In the genomic region with DNA sequence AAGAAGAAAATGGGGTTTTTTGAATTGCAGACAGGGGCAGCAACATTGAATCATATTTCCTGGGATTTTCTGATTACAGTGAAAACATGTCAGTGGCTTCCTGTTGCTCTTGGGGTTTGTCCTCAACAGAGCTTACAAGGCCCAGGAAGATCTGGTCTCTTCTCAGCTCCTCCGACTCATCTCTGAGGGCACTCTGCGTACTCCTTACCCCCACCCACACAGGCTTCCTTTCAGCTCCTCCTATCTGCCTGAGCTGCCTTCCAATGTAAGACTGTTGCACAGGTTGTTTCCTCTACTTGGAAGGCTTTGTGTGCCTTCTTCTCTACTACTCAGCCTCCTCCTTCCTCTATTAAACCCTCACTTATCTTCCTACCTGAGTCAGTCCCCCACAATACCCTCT, we compare ENCODE assay signal across 1 cellular context.
TF ChIP-seq lines count a peak whose summit lies in the region.

No MANE protein-coding gene starts in this region.

TF ChIP-seq in GM23338, 12 proteins besides CTCF, POLR2A, EP300 and RAD21:
- TF ChIP-seq, protein P1, sequence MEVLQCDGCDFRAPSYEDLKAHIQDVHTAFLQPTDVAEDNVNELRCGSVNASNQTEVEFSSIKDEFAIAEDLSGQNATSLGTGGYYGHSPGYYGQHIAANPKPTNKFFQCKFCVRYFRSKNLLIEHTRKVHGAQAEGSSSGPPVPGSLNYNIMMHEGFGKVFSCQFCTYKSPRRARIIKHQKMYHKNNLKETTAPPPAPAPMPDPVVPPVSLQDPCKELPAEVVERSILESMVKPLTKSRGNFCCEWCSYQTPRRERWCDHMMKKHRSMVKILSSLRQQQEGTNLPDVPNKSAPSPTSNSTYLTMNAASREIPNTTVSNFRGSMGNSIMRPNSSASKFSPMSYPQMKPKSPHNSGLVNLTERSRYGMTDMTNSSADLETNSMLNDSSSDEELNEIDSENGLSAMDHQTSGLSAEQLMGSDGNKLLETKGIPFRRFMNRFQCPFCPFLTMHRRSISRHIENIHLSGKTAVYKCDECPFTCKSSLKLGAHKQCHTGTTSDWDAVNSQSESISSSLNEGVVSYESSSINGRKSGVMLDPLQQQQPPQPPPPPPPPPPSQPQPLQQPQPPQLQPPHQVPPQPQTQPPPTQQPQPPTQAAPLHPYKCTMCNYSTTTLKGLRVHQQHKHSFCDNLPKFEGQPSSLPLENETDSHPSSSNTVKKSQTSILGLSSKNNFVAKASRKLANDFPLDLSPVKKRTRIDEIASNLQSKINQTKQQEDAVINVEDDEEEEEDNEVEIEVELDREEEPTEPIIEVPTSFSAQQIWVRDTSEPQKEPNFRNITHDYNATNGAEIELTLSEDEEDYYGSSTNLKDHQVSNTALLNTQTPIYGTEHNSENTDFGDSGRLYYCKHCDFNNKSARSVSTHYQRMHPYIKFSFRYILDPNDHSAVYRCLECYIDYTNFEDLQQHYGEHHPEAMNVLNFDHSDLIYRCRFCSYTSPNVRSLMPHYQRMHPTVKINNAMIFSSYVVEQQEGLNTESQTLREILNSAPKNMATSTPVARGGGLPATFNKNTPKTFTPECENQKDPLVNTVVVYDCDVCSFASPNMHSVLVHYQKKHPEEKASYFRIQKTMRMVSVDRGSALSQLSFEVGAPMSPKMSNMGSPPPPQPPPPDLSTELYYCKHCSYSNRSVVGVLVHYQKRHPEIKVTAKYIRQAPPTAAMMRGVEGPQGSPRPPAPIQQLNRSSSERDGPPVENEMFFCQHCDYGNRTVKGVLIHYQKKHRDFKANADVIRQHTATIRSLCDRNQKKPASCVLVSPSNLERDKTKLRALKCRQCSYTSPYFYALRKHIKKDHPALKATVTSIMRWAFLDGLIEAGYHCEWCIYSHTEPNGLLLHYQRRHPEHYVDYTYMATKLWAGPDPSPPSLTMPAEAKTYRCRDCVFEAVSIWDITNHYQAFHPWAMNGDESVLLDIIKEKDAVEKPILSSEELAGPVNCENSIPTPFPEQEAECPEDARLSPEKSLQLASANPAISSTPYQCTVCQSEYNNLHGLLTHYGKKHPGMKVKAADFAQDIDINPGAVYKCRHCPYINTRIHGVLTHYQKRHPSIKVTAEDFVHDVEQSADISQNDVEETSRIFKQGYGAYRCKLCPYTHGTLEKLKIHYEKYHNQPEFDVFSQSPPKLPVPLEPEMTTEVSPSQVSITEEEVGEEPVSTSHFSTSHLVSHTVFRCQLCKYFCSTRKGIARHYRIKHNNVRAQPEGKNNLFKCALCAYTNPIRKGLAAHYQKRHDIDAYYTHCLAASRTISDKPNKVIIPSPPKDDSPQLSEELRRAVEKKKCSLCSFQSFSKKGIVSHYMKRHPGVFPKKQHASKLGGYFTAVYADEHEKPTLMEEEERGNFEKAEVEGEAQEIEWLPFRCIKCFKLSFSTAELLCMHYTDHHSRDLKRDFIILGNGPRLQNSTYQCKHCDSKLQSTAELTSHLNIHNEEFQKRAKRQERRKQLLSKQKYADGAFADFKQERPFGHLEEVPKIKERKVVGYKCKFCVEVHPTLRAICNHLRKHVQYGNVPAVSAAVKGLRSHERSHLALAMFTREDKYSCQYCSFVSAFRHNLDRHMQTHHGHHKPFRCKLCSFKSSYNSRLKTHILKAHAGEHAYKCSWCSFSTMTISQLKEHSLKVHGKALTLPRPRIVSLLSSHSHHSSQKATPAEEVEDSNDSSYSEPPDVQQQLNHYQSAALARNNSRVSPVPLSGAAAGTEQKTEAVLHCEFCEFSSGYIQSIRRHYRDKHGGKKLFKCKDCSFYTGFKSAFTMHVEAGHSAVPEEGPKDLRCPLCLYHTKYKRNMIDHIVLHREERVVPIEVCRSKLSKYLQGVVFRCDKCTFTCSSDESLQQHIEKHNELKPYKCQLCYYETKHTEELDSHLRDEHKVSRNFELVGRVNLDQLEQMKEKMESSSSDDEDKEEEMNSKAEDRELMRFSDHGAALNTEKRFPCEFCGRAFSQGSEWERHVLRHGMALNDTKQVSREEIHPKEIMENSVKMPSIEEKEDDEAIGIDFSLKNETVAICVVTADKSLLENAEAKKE (CRISPR knock-in tag; IDR thresholded peaks at IDR 0.05), result no peak
- no peak for TF ChIP-seq STAT1 (IDR thresholded peaks at IDR 0.05; ENCODE audit: unreplicated experiment)
- no peak for TF ChIP-seq EZH2phosphoT487 (IDR thresholded peaks at IDR 0.05; ENCODE audit: unreplicated experiment)
